In the genomic region with DNA sequence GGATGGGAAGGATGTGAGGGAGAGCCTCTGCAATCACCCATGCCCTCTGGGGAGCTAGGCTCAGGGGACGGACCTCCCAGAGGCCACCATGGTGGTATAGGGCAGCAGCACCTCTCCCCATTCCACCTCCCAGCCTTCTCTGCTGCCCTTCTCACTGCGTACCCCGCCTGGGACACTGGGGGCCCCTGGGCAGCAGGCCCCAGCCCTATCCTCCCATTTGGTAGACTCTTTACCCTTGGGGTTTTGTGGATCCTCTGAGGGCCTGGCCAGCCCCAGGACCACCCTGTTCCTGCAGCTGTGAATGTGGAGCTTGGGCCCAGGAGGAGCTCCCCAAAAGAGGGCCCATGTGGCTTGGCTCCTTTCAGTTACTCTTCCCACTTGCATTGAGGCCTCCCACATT, we compare ENCODE assay signal across 23 cellular contexts.
DNase-seq lines count a peak whose midpoint lies in the region; ATAC-seq and TF ChIP-seq lines count a peak whose summit lies in the region.
"Had no signal": no experiment of that assay in that cellular context is flagged by ENCODE, and none has a peak within 500 bp of the region (broad histone marks: within the 10 kb centered on the region; RNA-seq: fewer than 3 reads in every experiment).

No MANE protein-coding gene starts in this region.

- 89% methylated on average over 3 of the region's 3 CpGs for WGBS in suprapubic skin

- TF ChIP-seq POLR2A in suprapubic skin (IDR thresholded peaks at IDR 0.05): no peak

- no peak for ATAC-seq in HG02759 (IDR thresholded peaks at IDR 0.05; ENCODE audit: unreplicated experiment)
- ATAC-seq: Panc1 had no signal

- no peak for TF ChIP-seq EP300 in suprapubic skin (IDR thresholded peaks at IDR 0.05)

- peaks cover 34% of the 10 kb centered on the region for H3K4me1 ChIP-seq in suprapubic skin
- H3K4me1 ChIP-seq: HAP-1 had no signal

- no peaks in the 10 kb centered on the region for H3K27me3 ChIP-seq in suprapubic skin
- H3K27me3 ChIP-seq: MG63 had no signal

- no peaks in the 10 kb centered on the region for H3K36me3 ChIP-seq in suprapubic skin
- H3K36me3 ChIP-seq: HAP-1, MG63 had no signal

- no peak overlapping the region for H3K4me3 ChIP-seq in suprapubic skin
- H3K4me3 ChIP-seq: GM23248, HAP-1, MG63 had no signal

- H3K27ac ChIP-seq in C4-2B (peak overlapping the region; percentile 87), VCaP (peak overlapping the region; percentile 99), suprapubic skin (peak overlapping the region; percentile 23)
- H3K27ac ChIP-seq: GM23248 had no signal

- DNase-seq in mesenteric fat pad (ENCODE audit: low spot score) (peak; percentile 64), suprapubic skin (ENCODE audit: low spot score in 2 of 2) (no peak), SIG-M5 (lab: John Stamatoyannopoulos, UW) (no peak), NCI-H2081 (lab: John Stamatoyannopoulos, UW) (no peak)
- DNase-seq: CD8-positive, alpha-beta memory T cell; DMS153; DND-41; GM23248; IMR-90; KG1; MG63; NCI-H1105 treated with DMSO at 0.1 percent for 48 hours; NCI-H146; NCI-H1930; NCI-H446; NCI-H526 treated with DMSO at 0.1 percent for 48 hours; SK-N-SH; SW 1271 had no signal

- TF ChIP-seq CTCF in C4-2B (conservative IDR thresholded peaks at IDR 0.05): no peak
- no peak for TF ChIP-seq CTCF in VCaP (conservative IDR thresholded peaks at IDR 0.05)
- no peak for TF ChIP-seq CTCF in suprapubic skin (IDR thresholded peaks at IDR 0.05)

- no peaks in the 10 kb centered on the region for H3K9me3 ChIP-seq in suprapubic skin
- H3K9me3 ChIP-seq: HAP-1, MG63, SK-N-SH had no signal

Comparison
In these comparisons a context has a peak if more than half of its experiments do, and no peak if none do; other contexts are left out.
1. H3K27ac ChIP-seq: peak in every context shown above with its lines; median percentile 99 in VCaP; 87 in C4-2B; 23 in suprapubic skin.